10 cellular contexts compared by ENCODE assay signal in the genomic region with DNA sequence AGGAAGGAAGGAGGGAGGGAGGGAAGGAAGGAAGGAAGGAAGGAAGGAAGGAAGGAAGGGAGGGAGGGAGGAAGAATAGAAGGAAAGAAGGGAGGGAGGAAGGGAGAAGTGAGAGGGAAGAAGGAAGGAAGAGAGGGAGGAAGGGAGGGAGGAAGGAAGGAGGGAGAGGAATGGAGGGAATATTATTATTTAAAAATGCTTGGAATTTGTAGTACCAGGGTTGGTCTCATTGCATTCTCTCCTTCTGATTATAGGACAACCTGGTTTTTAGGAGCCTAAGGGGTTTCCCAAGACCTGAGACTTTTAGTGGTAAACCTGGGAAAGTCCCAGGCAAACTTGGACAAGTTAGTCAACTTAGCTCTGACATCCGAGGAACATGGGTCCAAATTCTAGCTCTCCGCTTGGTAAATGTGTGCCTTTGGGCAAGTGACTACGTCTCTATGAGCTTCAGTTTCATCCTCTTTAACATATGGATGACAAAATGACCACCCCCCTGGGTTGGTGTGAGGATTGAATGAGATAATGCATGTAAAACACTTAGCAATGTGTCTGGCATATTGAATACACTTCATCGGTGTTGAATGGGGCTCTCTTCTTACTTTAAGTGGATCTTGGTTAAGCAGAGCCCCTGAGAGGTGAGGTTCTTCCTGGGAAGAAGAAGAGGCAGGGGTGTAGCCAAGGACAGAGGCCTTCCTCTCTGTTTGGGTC.
DNase-seq lines count a peak whose midpoint lies in the region; ATAC-seq and TF ChIP-seq lines count a peak whose summit lies in the region.
"Had no signal": no experiment of that assay in that cellular context is flagged by ENCODE, and none has a peak within 500 bp of the region (broad histone marks: within the 10 kb centered on the region; RNA-seq: fewer than 3 reads in every experiment).

No MANE protein-coding gene starts in this region.

- intact Hi-C loops in esophagus squamous epithelium (cut with DNase I), result no loop called here

- WGBS in esophagus squamous epithelium, 2 donors, result 59 to 61% methylated on average over 4 of the region's 4 CpGs
- WGBS in tibial nerve, 2 donors, result 89 to 94% methylated on average over 4 of the region's 4 CpGs

- H3K9me3 ChIP-seq in osteoblast (ENCODE audit: low read depth, low read length) (no peaks in the 10 kb centered on the region), esophagus squamous epithelium (no peaks in the 10 kb centered on the region), tibial nerve (no peaks in the 10 kb centered on the region)

- ATAC-seq in GM18519 (IDR thresholded peaks at IDR 0.05; ENCODE audit: low FRiP score, unreplicated experiment) (peak; percentile 25), HG02588 (IDR thresholded peaks at IDR 0.05; ENCODE audit: unreplicated experiment) (peak; percentile 11)

- peaks cover 0 to 2% (median 2%) of the 10 kb centered on the region in 3 donors for H3K27me3 Mint-ChIP-seq in immature natural killer cell (ENCODE audit: low read depth in 3 of 3)

- TF ChIP-seq POLR2A in esophagus squamous epithelium (IDR thresholded peaks at IDR 0.05), result no peak
- TF ChIP-seq POLR2A in tibial nerve (IDR thresholded peaks at IDR 0.05), result no peak

- H3K4me1 Mint-ChIP-seq in immature natural killer cell, result no peaks in the 10 kb centered on the region

- no peak overlapping the region for H3K4me3 Mint-ChIP-seq in immature natural killer cell

- H3K36me3 ChIP-seq in osteoblast (ENCODE audit: insufficient read depth, low read length), result no peaks in the 10 kb centered on the region
- H3K36me3 ChIP-seq in esophagus squamous epithelium, result no peaks in the 10 kb centered on the region
- no peaks in the 10 kb centered on the region for H3K36me3 ChIP-seq in tibial nerve

- no peak overlapping the region for H3K27ac Mint-ChIP-seq in immature natural killer cell

- no peaks in the 10 kb centered on the region for H4K20me1 ChIP-seq in osteoblast (ENCODE audit: insufficient read depth, low read length)

- H3K4me2 ChIP-seq in osteoblast (ENCODE audit: insufficient read depth, low read length), result peak overlapping the region; percentile 42

- H3K4me3 ChIP-seq in osteoblast (ENCODE audit: insufficient read depth, low read length) (no peak overlapping the region), esophagus squamous epithelium (no peak overlapping the region), tibial nerve (no peak overlapping the region)

- H3K27ac ChIP-seq in osteoblast (ENCODE audit: low read depth, low read length), result no peak overlapping the region
- H3K27ac ChIP-seq in esophagus squamous epithelium, result peak overlapping the region in 1 of 4 donors; percentile 7
- H3K27ac ChIP-seq in tibial nerve, result peak overlapping the region in 1 of 4 donors; percentile 31

- DNase-seq in RPMI7951 (ENCODE audit: low read depth), result peak; percentile 65
- no peak for DNase-seq in osteoblast (ENCODE audit: insufficient read length, low spot score, missing footprints)
- no peak for DNase-seq in esophagus squamous epithelium (lab: John Stamatoyannopoulos, UW)
- no peak for DNase-seq in tibial nerve (ENCODE audit: low spot score in 2 of 2)
- no peak for DNase-seq in immature natural killer cell
- DNase-seq in superior temporal gyrus (ENCODE audit: extremely low spot score), result no peak
- DNase-seq: DMS 273 treated with DMSO at 0.1 percent for 48 hours, NCI-H345 had no signal

- peaks cover 5% of the 10 kb centered on the region for H3K4me1 ChIP-seq in osteoblast (ENCODE audit: insufficient read depth, low read length)
- peaks cover 3 to 27% (median 7%) of the 10 kb centered on the region in 3 donors for H3K4me1 ChIP-seq in esophagus squamous epithelium
- H3K4me1 ChIP-seq in tibial nerve, result no peaks in the 10 kb centered on the region

- TF ChIP-seq CTCF in osteoblast (IDR thresholded peaks at IDR 0.05; ENCODE audit: extremely low read depth, low read depth, low read length) (no peak), esophagus squamous epithelium (IDR thresholded peaks at IDR 0.05) (no peak), tibial nerve (IDR thresholded peaks at IDR 0.05) (no peak)

- no peaks in the 10 kb centered on the region for H3K36me3 Mint-ChIP-seq in immature natural killer cell

- H3K27me3 ChIP-seq in osteoblast (ENCODE audit: insufficient read depth, low read length) (no peaks in the 10 kb centered on the region), esophagus squamous epithelium (no peaks in the 10 kb centered on the region), tibial nerve (no peaks in the 10 kb centered on the region)

- no peaks in the 10 kb centered on the region for H3K79me2 ChIP-seq in osteoblast (ENCODE audit: insufficient read depth, low read length)

- TF ChIP-seq EP300 in tibial nerve (IDR thresholded peaks at IDR 0.05), result no peak

- H2AFZ ChIP-seq in osteoblast (ENCODE audit: low read length), result peak overlapping the region; percentile 83

- peaks cover 0 to 37% (median 11%) of the 10 kb centered on the region in 6 donors for H3K9me3 Mint-ChIP-seq in immature natural killer cell
